ENCODE assay signal across 30 cellular contexts in genomic region chr3:191424871-191425270, GRCh38. TPM values are rescaled to one million over a fixed set of nuclear protein-coding genes. Genes with fewer than 3 reads are reported as not detected.
DNase-seq lines count a peak whose midpoint lies in the region; ATAC-seq, FAIRE-seq and TF ChIP-seq lines count a peak whose summit lies in the region.
"Had no signal": no experiment of that assay in that cellular context is flagged by ENCODE, and none has a peak within 500 bp of the region (broad histone marks: within the 10 kb centered on the region; RNA-seq: fewer than 3 reads in every experiment).

No MANE protein-coding gene starts in this region.

- peak overlapping the region; percentile 58; the same call in 1 of the 2 replicates for H3K4me2 ChIP-seq in SK-N-SH
- H3K4me2 ChIP-seq: KMS-11 had no signal

- no peak for TF ChIP-seq EP300 in SK-N-SH (IDR thresholded peaks at IDR 0.05; ENCODE audit: borderline replicate concordance in 1 of 2, low read depth in 1 of 2, low read length in 1 of 2)

- TF ChIP-seq RAD21 in SK-N-SH (IDR thresholded peaks at IDR 0.05; ENCODE audit: low read length), result no peak

- no peak for FAIRE-seq in GM12892 (lab: Jason Lieb, UNC)
- FAIRE-seq: D721Med, G401.6 had no signal

- 39% methylated on average over 3 of the region's 3 CpGs for WGBS in SK-N-SH (ENCODE audit: low lambda C conversion rate)

- H3K9ac ChIP-seq in SK-N-SH, result no peak overlapping the region
- H3K9ac ChIP-seq: KMS-11 had no signal

- no peaks in the 10 kb centered on the region for H3K9me3 ChIP-seq in SK-N-SH

- 0 out of 2 replicates have a peak, but pooled peaks cover 4% of the 10 kb centered on the region for H3K79me2 ChIP-seq in SK-N-SH (ENCODE audit: insufficient read depth)

- TF ChIP-seq POLR2A in GM12892 (IDR thresholded peaks at IDR 0.05; ENCODE audit: low read depth, low read length), result no peak

- ATAC-seq in HG03354 (IDR thresholded peaks at IDR 0.05; ENCODE audit: poor library complexity, severe bottlenecking, unreplicated experiment), result no peak
- ATAC-seq: PC-3 had no signal

- H3K27ac ChIP-seq in SK-N-SH (ENCODE audit: low read depth in 2 of 2, low read length in 1 of 2), result 0 out of 4 replicates have a peak overlapping the region, but pooled peaks of 1 of the 2 experiments have one; percentile 1
- H3K27ac ChIP-seq: KMS-11 had no signal

- POLR2A ChIA-PET in SK-N-SH (lab: Yijun Ruan, JAX), result interaction anchor here (1.0 kb wide), 1 partner anchor 74 kb away, joined by 3 read pairs; no protein-coding TSS in a partner anchor

- DNase-seq in NCI-H2171 treated with DMSO at 0.1 percent for 48 hours (lab: John Stamatoyannopoulos, UW) (peak; percentile 11), NCI-H2171 (lab: John Stamatoyannopoulos, UW) (no peak), NCI-H146 (lab: John Stamatoyannopoulos, UW) (peak; percentile 65), SK-N-SH (peak; percentile 3), retina (peak; percentile 68), GM12892 (ENCODE audit: insufficient read length) (no peak)
- no peak for DNase-seq in central memory CD4-positive, alpha-beta T cell
- DNase-seq: 8988T; ACHN; DMS53; GOT3; HCEC 1CT; IMR-90; MM.1S; NCI-H1417; NCI-H187; NCI-H2081 treated with DMSO at 0.1 percent for 48 hours; NCI-H226; NCI-H510A treated with DMSO at 0.1 percent for 48 hours; NCI-H748 treated with DMSO at 0.1 percent for 48 hours; NK-92 treated with Interleukin-12 subunit alpha and Interleukin-12 subunit beta, amount 100 ng/mL, for 24 hours; PC-3; RPMI8226; SHP77; SW 1271 had no signal

- no peaks in the 10 kb centered on the region for H4K20me1 ChIP-seq in SK-N-SH (ENCODE audit: insufficient read depth)

- no peaks in the 10 kb centered on the region for H3F3A ChIP-seq in SK-N-SH (replicated peaks; ENCODE audit: insufficient read depth)

- H3K9me2 ChIP-seq in SK-N-SH, result no peaks in the 10 kb centered on the region

- no peaks in the 10 kb centered on the region for H3K36me3 ChIP-seq in SK-N-SH (replicated peaks in 1 of 2; ENCODE audit: control insufficient read depth in 1 of 2, insufficient read depth in 2 of 2, low read length in 1 of 2)

- CTCF ChIA-PET in SK-N-SH (lab: Yijun Ruan, JAX), result interaction anchor here (1.6 kb wide), 1 partner anchor 9 kb away, joined by 3 read pairs; no protein-coding TSS in a partner anchor

- H3K4me3 ChIP-seq in SK-N-SH (ENCODE audit: low read depth in 2 of 2, low read length in 1 of 2), result peak overlapping the region in 1 of 2 experiments; percentile 51; a peak in 2 of 4 replicates

- H3K27me3 ChIP-seq in SK-N-SH (ENCODE audit: insufficient read depth), result no peaks in the 10 kb centered on the region

- peak overlapping the region; percentile 77; the same call in 1 of the 2 replicates for H2AFZ ChIP-seq in SK-N-SH (ENCODE audit: low read depth)

- no peak for TF ChIP-seq CTCF in SK-N-SH (IDR thresholded peaks at IDR 0.05)

- peaks cover 0 to 4% of the 10 kb centered on the region in 2 experiments; a peak in 1 of 4 replicates for H3K4me1 ChIP-seq in SK-N-SH (ENCODE audit: control insufficient read depth in 1 of 2, insufficient read depth in 2 of 2, low read depth in 1 of 2, low read length in 1 of 2)

TF ChIP-seq in SK-N-SH, 30 proteins besides CTCF, POLR2A, EP300 and RAD21:
- TF ChIP-seq ELF1 (IDR thresholded peaks at IDR 0.05) (no peak), RXRA (IDR thresholded peaks at IDR 0.05; ENCODE audit: borderline replicate concordance, low read depth) (no peak), MAX (IDR thresholded peaks at IDR 0.05; ENCODE audit: low read depth) (no peak), POLR2AphosphoS5 (IDR thresholded peaks at IDR 0.05; ENCODE audit: low read depth, low read length) (no peak), NFIC (IDR thresholded peaks at IDR 0.05; ENCODE audit: borderline replicate concordance) (no peak), CHD2 (IDR thresholded peaks at IDR 0.05; ENCODE audit: low read length, partially characterized antibody) (no peak), REST (IDR thresholded peaks at IDR 0.05; ENCODE audit: low read depth, low read length) (no peak), TEAD4 (IDR thresholded peaks at IDR 0.05; ENCODE audit: borderline replicate concordance, insufficient read depth) (no peak), GABPA (IDR thresholded peaks at IDR 0.05; ENCODE audit: low read depth) (no peak), IRF3 (IDR thresholded peaks at IDR 0.05; ENCODE audit: low read depth, low read length) (no peak), RFX5 (IDR thresholded peaks at IDR 0.05; ENCODE audit: low read length) (no peak), MEF2A (IDR thresholded peaks at IDR 0.05; ENCODE audit: borderline replicate concordance, low read depth) (no peak), NRF1 (IDR thresholded peaks at IDR 0.05; ENCODE audit: low read depth, low read length) (no peak), PBX3 (IDR thresholded peaks at IDR 0.05) (no peak), YY1 (IDR thresholded peaks at IDR 0.05; ENCODE audit: low read depth) (no peak), SIN3A (IDR thresholded peaks at IDR 0.05; ENCODE audit: borderline replicate concordance, low read depth, low read length) (no peak), USF2 (IDR thresholded peaks at IDR 0.05; ENCODE audit: borderline replicate concordance, low read depth, low read length) (no peak)

RNA-seq across cellular contexts. Expression of gene PYDC2, which starts 36.1 kb away (rescaled TPM):
- polyA plus RNA-seq in SK-N-SH (2012; rRNA removed), result not detected in 2 replicates
- not detected in 2 replicates for polyA plus RNA-seq in SK-N-SH (2012; cell fraction: cytosol; rRNA removed)
- not detected in 2 replicates for polyA plus RNA-seq in SK-N-SH (2012; cell fraction: nucleus; rRNA removed)
- polyA plus RNA-seq in GM12892 (2012; ENCODE audit: missing spikeins), result not detected
- polyA plus RNA-seq: BJ, IMR-90 had no signal

Comparison
In these comparisons a context has a peak if more than half of its experiments do, and no peak if none do; other contexts are left out.
1. DNase-seq: peak in NCI-H2171 treated with DMSO at 0.1 percent for 48 hours (single experiment), NCI-H146 (single experiment), SK-N-SH (single experiment) and retina (single experiment); none in NCI-H2171 (single experiment), central memory CD4-positive, alpha-beta T cell (single experiment) and GM12892 (single experiment).